In genomic region chr14:59243174-59243573, GRCh38 we compare ENCODE assay signal across 16 cellular contexts. TPM values are rescaled to one million over a fixed set of nuclear protein-coding genes. Genes with fewer than 3 reads are reported as not detected.
A peak's percentile ranks its signal among the peaks of the same experiment; 100 is the strongest.
DNase-seq lines count a peak whose midpoint lies in the region; ATAC-seq and TF ChIP-seq lines count a peak whose summit lies in the region.
"Had no signal": no experiment of that assay in that cellular context is flagged by ENCODE, and none has a peak within 500 bp of the region (broad histone marks: within the 10 kb centered on the region; RNA-seq: fewer than 3 reads in every experiment).

No MANE protein-coding gene starts in this region.

- no peak overlapping the region for H3K9ac ChIP-seq in trophoblast cell (ENCODE audit: low read length)
- H3K9ac ChIP-seq: BLaER1 had no signal

- H3K18ac ChIP-seq in trophoblast cell (ENCODE audit: low read length): no peak overlapping the region

- H3K4ac ChIP-seq in trophoblast cell (ENCODE audit: low read depth, low read length): no peak overlapping the region

- H3K4me1 ChIP-seq in left ventricle myocardium inferior: peaks cover 87% of the 10 kb centered on the region
- peaks cover 3 to 12% of the 10 kb centered on the region in 2 experiments for H3K4me1 ChIP-seq in trophoblast cell (ENCODE audit: control insufficient read depth in 1 of 2, insufficient read depth in 2 of 2, low read length in 2 of 2)
- peaks cover 8% of the 10 kb centered on the region for H3K4me1 ChIP-seq in upper lobe of right lung

- H3K23ac ChIP-seq in trophoblast cell (ENCODE audit: low read length): no peak overlapping the region

- no peak for TF ChIP-seq POLR2A in lower leg skin (IDR thresholded peaks at IDR 0.05)

- TF ChIP-seq CTCF in left ventricle myocardium inferior (IDR thresholded peaks at IDR 0.05; ENCODE audit: borderline replicate concordance) (no peak), upper lobe of right lung (IDR thresholded peaks at IDR 0.05) (no peak), lower leg skin (IDR thresholded peaks at IDR 0.05) (no peak)

- H2BK12ac ChIP-seq in trophoblast cell (ENCODE audit: low read length): peak overlapping the region; percentile 31

- WGBS in trophoblast cell (ENCODE audit: extremely low coverage, insufficient coverage, insufficient read length): no CpG with 5 or more reads among the region's 1 CpG
- WGBS in lower leg skin, 2 donors: 88 to 94% methylated on average over 1 of the region's 1 CpG

- H3K9me3 ChIP-seq in left ventricle myocardium inferior (replicated peaks) (no peaks in the 10 kb centered on the region), trophoblast cell (ENCODE audit: insufficient read depth, low read depth, low read length) (no peaks in the 10 kb centered on the region), upper lobe of right lung (no peaks in the 10 kb centered on the region)
- H3K9me3 ChIP-seq: A549, BLaER1 had no signal

- H3K79me1 ChIP-seq in trophoblast cell (ENCODE audit: low read length): no peaks in the 10 kb centered on the region

- no peak overlapping the region for H2AFZ ChIP-seq in trophoblast cell (ENCODE audit: insufficient read depth, low read length, poor library complexity)

- no peak overlapping the region for H3K14ac ChIP-seq in trophoblast cell (ENCODE audit: low read length)

- H3K36me3 ChIP-seq in left ventricle myocardium inferior (no peaks in the 10 kb centered on the region), trophoblast cell (ENCODE audit: control insufficient read depth in 1 of 2, insufficient read depth in 2 of 2, low read length in 2 of 2) (no peaks in the 10 kb centered on the region), upper lobe of right lung (no peaks in the 10 kb centered on the region)
- H3K36me3 ChIP-seq: BLaER1 had no signal

- H3K27me3 ChIP-seq in left ventricle myocardium inferior (ENCODE audit: low read depth) (no peaks in the 10 kb centered on the region), trophoblast cell (ENCODE audit: insufficient read depth, low read length) (no peaks in the 10 kb centered on the region), upper lobe of right lung (no peaks in the 10 kb centered on the region)
- H3K27me3 ChIP-seq: BLaER1 had no signal

- no peak overlapping the region for H2BK120ac ChIP-seq in trophoblast cell (ENCODE audit: insufficient read depth, low read length, poor library complexity)

- no peak for DNase-seq in left ventricle myocardium inferior
- no peak for DNase-seq in left cardiac atrium
- DNase-seq in left lobe of liver (ENCODE audit: low spot score): no peak
- no peak for DNase-seq in trophoblast cell
- DNase-seq in upper lobe of right lung: no peak
- no peak for DNase-seq in lower leg skin (ENCODE audit: low spot score in 2 of 2)
- no peak for DNase-seq in NCI-H1092 treated with DMSO at 0.1 percent for 48 hours (lab: John Stamatoyannopoulos, UW)
- DNase-seq: AML-193; CD4-positive, alpha-beta memory T cell; DMS153; DMS79; GDM1; H9 had no signal

- intact Hi-C loops in left ventricle myocardium inferior (cut with micrococcal nuclease): no loop called here
- intact Hi-C loops in left cardiac atrium (cut with DNase I): no loop called here
- intact Hi-C loops in upper lobe of right lung (cut with DNase I): no loop called here
- intact Hi-C loops in lower leg skin (cut with DNase I; ENCODE audit: low total_unique reads): no loop called here

- H3K4me3 ChIP-seq in left ventricle myocardium inferior (no peak overlapping the region), trophoblast cell (ENCODE audit: low read depth, low read length) (no peak overlapping the region), upper lobe of right lung (no peak overlapping the region), lower leg skin (ENCODE audit: low read depth, poor library complexity, severe bottlenecking) (no peak overlapping the region)
- H3K4me3 ChIP-seq: A549, BLaER1 had no signal

- H4K12ac ChIP-seq in trophoblast cell (ENCODE audit: low read depth, low read length): no peak overlapping the region

- H2BK5ac ChIP-seq in trophoblast cell (ENCODE audit: low read depth, low read length, poor library complexity): peak overlapping the region; percentile 49

- no peak overlapping the region for H4K8ac ChIP-seq in trophoblast cell (ENCODE audit: low read depth, low read length)

- peak overlapping the region; percentile 11 for H3K27ac ChIP-seq in left ventricle myocardium inferior (replicated peaks)
- no peak overlapping the region for H3K27ac ChIP-seq in trophoblast cell (ENCODE audit: low read depth, low read length)
- no peak overlapping the region for H3K27ac ChIP-seq in upper lobe of right lung
- H3K27ac ChIP-seq: 22Rv1, A549, BLaER1 had no signal

- peak overlapping the region; percentile 24 for H4K91ac ChIP-seq in trophoblast cell (ENCODE audit: low read depth, low read length)

- ATAC-seq in left cardiac atrium: no peak
- peak; percentile 33 for ATAC-seq in left lobe of liver
- no peak for ATAC-seq in upper lobe of right lung
- ATAC-seq: A549 had no signal

- H2AK5ac ChIP-seq in trophoblast cell (ENCODE audit: low read length): peak overlapping the region; percentile 46

- no peaks in the 10 kb centered on the region for H3K79me2 ChIP-seq in trophoblast cell (ENCODE audit: control insufficient read depth, insufficient read depth, low read length, poor library complexity)

- no peak overlapping the region for H3K4me2 ChIP-seq in trophoblast cell (ENCODE audit: low read length)
- H3K4me2 ChIP-seq: A549, BLaER1 had no signal

RNA-seq across cellular contexts. Expression of gene DAAM1, which starts 54.7 kb away (rescaled TPM):
- total RNA-seq in left ventricle myocardium inferior (84.8 TPM), left cardiac atrium (10 to 100 TPM; 87.2 to 97.1 TPM), left lobe of liver (20.7 TPM), upper lobe of right lung (51.2 TPM), lower leg skin (100 to 1,000 TPM; 155 to 194 (median 183) TPM)
- 38.2 and 39.7 TPM in 2 replicates for polyA plus RNA-seq in trophoblast cell (2013)
